In the genomic region with DNA sequence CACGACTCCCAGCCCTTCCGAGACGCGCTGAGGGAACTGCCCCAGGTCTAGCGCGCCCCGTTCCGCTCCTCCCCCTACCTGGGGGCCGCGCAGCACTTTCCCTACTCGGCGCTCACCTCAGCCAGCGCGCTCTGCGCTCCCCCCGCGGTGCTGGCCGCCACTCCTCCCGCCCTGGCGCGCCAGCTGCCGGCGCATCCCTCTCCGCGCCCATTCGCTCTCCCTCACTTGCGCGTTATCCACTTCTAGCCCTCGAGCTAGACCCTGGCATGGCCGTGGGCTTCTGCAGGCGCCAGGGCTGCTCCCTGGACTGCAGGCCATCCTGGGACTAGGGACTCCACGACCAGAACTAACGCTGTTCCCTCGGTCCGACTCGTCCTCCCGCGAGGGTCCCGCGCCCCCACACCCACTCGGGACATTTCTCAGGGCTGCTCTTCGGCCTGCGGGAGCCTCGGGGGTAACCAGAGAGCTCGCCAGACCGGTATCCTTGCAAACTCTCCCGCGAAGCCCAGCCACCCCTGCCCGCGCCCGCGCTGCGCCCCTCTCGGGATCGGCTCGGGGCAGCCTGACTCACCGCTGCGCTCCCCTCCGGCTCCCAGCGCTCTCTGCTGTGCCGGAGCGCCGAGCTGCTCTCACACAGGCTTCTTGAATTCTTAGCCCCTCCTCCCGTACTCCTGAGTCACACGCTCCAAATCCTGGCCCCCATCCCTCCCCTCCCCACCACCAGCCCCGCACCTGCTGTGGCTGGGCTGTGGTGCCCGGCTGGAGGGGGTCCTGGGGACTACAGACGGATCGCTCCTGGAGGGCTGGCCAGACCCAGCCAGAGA, we compare ENCODE assay signal across 9 cellular contexts. TPM values are rescaled to one million over a fixed set of nuclear protein-coding genes. Genes with fewer than 3 reads are reported as not detected.
A peak's percentile ranks its signal among the peaks of the same experiment; 100 is the strongest.
DNase-seq lines count a peak whose midpoint lies in the region; ATAC-seq and TF ChIP-seq lines count a peak whose summit lies in the region.
"Had no signal": no experiment of that assay in that cellular context is flagged by ENCODE, and none has a peak within 500 bp of the region (broad histone marks: within the 10 kb centered on the region; RNA-seq: fewer than 3 reads in every experiment).

A gene (minus strand): TSS at position 617 of the 824 bp plus-strand sequence. CDS start 51,454 bp downstream, outside the sequence.

- TF ChIP-seq CTCF in cardiac fibroblast (IDR thresholded peaks at IDR 0.05; ENCODE audit: low read depth, low read length) (no peak), left lung (IDR thresholded peaks at IDR 0.05) (no peak)

- H3K9me3 ChIP-seq in left lung: no peaks in the 10 kb centered on the region

- H3K27me3 ChIP-seq in left lung: peaks cover 16 to 42% of the 10 kb centered on the region in 2 donors

- intact Hi-C loops in Right ventricle myocardium inferior (cut with DNase I) (loop anchor here (1.0 to 10.0 kb wide), 3 partner anchors 69 to 199 kb away; no protein-coding TSS in a partner anchor), cardiac septum (cut with DNase I) (loop anchor here (5.0 kb wide), 1 partner anchor 89 kb away; no protein-coding TSS in a partner anchor), left lung (cut with DNase I) (no loop called here)

- H3K36me3 ChIP-seq in left lung: no peaks in the 10 kb centered on the region

- no peak within 1 kb of the TSS for H3K27ac ChIP-seq in left lung
- H3K27ac ChIP-seq: VCaP had no signal

- peaks cover 0 to 14% of the 10 kb centered on the region in 2 donors for H3K4me1 ChIP-seq in left lung

- H3K4me3 ChIP-seq in cardiac fibroblast (replicated peaks in 1 of 2; ENCODE audit: low read depth in 2 of 2, low read length in 2 of 2): peak within 1 kb of the TSS; percentile 46 to 63
- H3K4me3 ChIP-seq in left lung: peak within 1 kb of the TSS; percentile 32 to 34

- DNase-seq in Right ventricle myocardium inferior (ENCODE audit: missing footprints) (peak; percentile 84), cardiac septum (ENCODE audit: low spot score) (no peak), cardiac fibroblast (ENCODE audit: low read depth in 2 of 2) (peak; percentile 52 to 59), left lung (peak; percentile 44 to 83), cerebellum (ENCODE audit: low spot score) (no peak), HuH-7.5 (ENCODE audit: low spot score) (no peak)

- ATAC-seq in Right ventricle myocardium inferior (peak; percentile 86), left lung (peak; percentile 89), GM19452 (IDR thresholded peaks at IDR 0.05; ENCODE audit: unreplicated experiment) (no peak), HG02870 (IDR thresholded peaks at IDR 0.05; ENCODE audit: unreplicated experiment) (no peak)

RNA-seq across cellular contexts. Expression of the gene that starts here (rescaled TPM):
- total RNA-seq in Right ventricle myocardium inferior: 4.9 TPM
- 2.1 TPM for total RNA-seq in cardiac septum
- total RNA-seq in left lung: 1 to 10 TPM; 1.0 to 1.3 TPM
- 1.7 TPM for total RNA-seq in cerebellum

Comparison
In these comparisons a context has a peak if more than half of its experiments do, and no peak if none do; other contexts are left out.
1. DNase-seq: peak in Right ventricle myocardium inferior (single experiment), cardiac fibroblast (2 of 2) and left lung (2 of 2); none in cardiac septum (single experiment), cerebellum (single experiment) and HuH-7.5 (single experiment).
2. ATAC-seq: peak in Right ventricle myocardium inferior (single experiment) and left lung (single experiment); none in GM19452 (single experiment) and HG02870 (single experiment).
3. intact Hi-C loops: an anchor here in Right ventricle myocardium inferior (1.0 to 10.0 kb wide) and cardiac septum (5.0 kb wide); none called in left lung.